8 cellular contexts compared by ENCODE assay signal in the genomic region with DNA sequence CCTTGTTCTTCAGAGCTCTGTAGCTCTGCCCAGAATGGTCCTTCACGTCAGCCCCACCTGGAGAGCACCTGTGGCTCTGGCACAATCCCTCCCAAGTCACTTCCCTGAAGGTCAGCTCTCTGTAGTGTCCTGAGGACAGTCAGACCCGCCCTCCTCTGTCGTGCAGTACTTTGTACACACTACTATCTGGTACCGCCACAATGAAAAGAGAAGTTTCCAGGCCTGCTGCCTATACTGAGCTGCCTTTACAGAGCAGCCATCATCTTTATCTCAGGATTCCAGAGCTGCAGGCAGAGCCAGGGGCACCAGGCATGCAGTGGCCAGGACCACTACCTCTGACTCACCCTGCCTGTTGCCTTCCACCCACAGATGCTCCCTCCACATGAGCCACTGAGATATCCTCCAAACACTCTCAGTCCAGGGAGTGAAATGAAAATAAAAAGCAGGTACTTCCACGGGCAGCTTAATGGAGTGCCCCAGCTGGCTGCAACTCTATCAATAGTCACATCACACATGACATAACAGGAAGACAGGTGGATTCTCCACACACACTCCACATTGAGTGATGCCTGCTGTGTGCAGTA. TPM values are rescaled to one million over a fixed set of nuclear protein-coding genes. Genes with fewer than 3 reads are reported as not detected.
A peak's percentile ranks its signal among the peaks of the same experiment; 100 is the strongest.
DNase-seq lines count a peak whose midpoint lies in the region; ATAC-seq and TF ChIP-seq lines count a peak whose summit lies in the region.

No MANE protein-coding gene starts in this region.

- H3K9me3 ChIP-seq in DND-41 (ENCODE audit: insufficient read depth, low read length, severe bottlenecking) = no peaks in the 10 kb centered on the region

- peaks cover 60% of the 10 kb centered on the region for H3K4me1 Mint-ChIP-seq in neural crest cell

- ATAC-seq in DND-41 (ENCODE audit: insufficient read depth, low read depth) = peak; percentile 31; the same call in 2 of the 3 replicates
- ATAC-seq in HG03571 (IDR thresholded peaks at IDR 0.05; ENCODE audit: unreplicated experiment) = no peak

- H3K4me3 Mint-ChIP-seq in neural crest cell = peak overlapping the region; percentile 44

- H3K36me3 ChIP-seq in DND-41 (ENCODE audit: insufficient read depth, low read length) = no peaks in the 10 kb centered on the region

- H3K27ac ChIP-seq in DND-41 (ENCODE audit: low read length) = no peak overlapping the region

- H3K27me3 ChIP-seq in DND-41 (ENCODE audit: insufficient read depth, low read length, poor library complexity) = no peaks in the 10 kb centered on the region

- H3K9me3 Mint-ChIP-seq in neural crest cell = no peaks in the 10 kb centered on the region

- no peak overlapping the region for H2AFZ ChIP-seq in DND-41 (ENCODE audit: low read depth, low read length)

- H3K4me3 ChIP-seq in DND-41 (ENCODE audit: low read depth in 1 of 2, low read length in 2 of 2) (no peak overlapping the region), epithelial cell of esophagus (ENCODE audit: low read length) (no peak overlapping the region)

- peaks cover 2% of the 10 kb centered on the region for H3K36me3 Mint-ChIP-seq in neural crest cell (ENCODE audit: low read depth)

- no peak for TF ChIP-seq CTCF in DND-41 (IDR thresholded peaks at IDR 0.05; ENCODE audit: borderline replicate concordance, extremely low read depth, low read length, poor library complexity, severe bottlenecking)
- no peak for TF ChIP-seq CTCF in epithelial cell of esophagus (IDR thresholded peaks at IDR 0.05; ENCODE audit: insufficient read depth, low read depth, low read length, missing control alignments)
- no peak for TF ChIP-seq CTCF in neural crest cell (conservative IDR thresholded peaks at IDR 0.05)

- H3K4me1 ChIP-seq in DND-41 (ENCODE audit: insufficient read depth, low read length) = no peaks in the 10 kb centered on the region

- no peak overlapping the region for H3K27ac Mint-ChIP-seq in neural crest cell (ENCODE audit: unreplicated experiment)

- peaks cover 69% of the 10 kb centered on the region for H4K20me1 ChIP-seq in DND-41 (ENCODE audit: insufficient read depth, low read length)

- H3K9ac ChIP-seq in DND-41 (ENCODE audit: low read depth, low read length) = no peak overlapping the region

- peaks cover 97% of the 10 kb centered on the region for H3K79me2 ChIP-seq in DND-41 (ENCODE audit: insufficient read depth, low read length)

- H3K27me3 Mint-ChIP-seq in neural crest cell (ENCODE audit: low read depth) = no peaks in the 10 kb centered on the region

- H3K4me2 ChIP-seq in DND-41 (ENCODE audit: insufficient read depth, low read length) = no peak overlapping the region

- DNase-seq in DND-41 (no peak), NCI-H226 (peak; percentile 66), epithelial cell of esophagus (ENCODE audit: low read depth) (peak; percentile 30), neural crest cell (ENCODE audit: low read depth, low spot score) (no peak), hippocampal formation (lab: John Stamatoyannopoulos, UW) (no peak), SKM-1 treated with dmso at 0.1 percent for 144 hours (lab: John Stamatoyannopoulos, UW; ENCODE audit: unreplicated experiment) (no peak), occipital lobe (lab: John Stamatoyannopoulos, UW) (no peak)

RNA-seq across cellular contexts. Expression of a gene that starts 7.3 kb away (rescaled TPM):
- total RNA-seq in neural crest cell (76.1 and 79.4 TPM in 2 replicates), occipital lobe (19.2 TPM)

Comparison
In these comparisons a context has a peak if more than half of its experiments do, and no peak if none do; other contexts are left out.
1. DNase-seq: peak in NCI-H226 (single experiment) and epithelial cell of esophagus (single experiment); none in DND-41 (single experiment), neural crest cell (single experiment), hippocampal formation (0 of 2), SKM-1 treated with dmso at 0.1 percent for 144 hours (single experiment) and occipital lobe (single experiment).